17 cellular contexts compared by ENCODE assay signal in the genomic region with DNA sequence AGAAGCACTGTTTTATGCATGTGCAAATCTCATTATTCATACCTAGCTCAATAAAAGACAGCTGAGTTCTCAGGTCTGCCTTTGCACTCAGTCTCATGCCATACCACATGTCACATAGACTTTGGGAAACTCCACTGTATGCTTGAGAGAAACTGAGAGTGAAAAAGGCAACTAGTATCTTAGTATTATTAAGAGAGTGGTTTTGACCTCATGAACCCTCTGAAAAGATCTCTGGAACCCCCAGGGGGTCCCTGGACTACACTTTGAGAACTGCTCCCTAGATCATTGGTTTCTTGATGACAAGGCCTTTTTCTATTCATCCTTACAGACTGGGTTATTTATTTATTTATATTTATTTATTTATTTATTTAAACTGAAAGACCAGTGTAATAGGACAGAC. TPM values are rescaled to one million over a fixed set of nuclear protein-coding genes. Genes with fewer than 3 reads are reported as not detected.
DNase-seq lines count a peak whose midpoint lies in the region; ATAC-seq and TF ChIP-seq lines count a peak whose summit lies in the region.
"Had no signal": no experiment of that assay in that cellular context is flagged by ENCODE, and none has a peak within 500 bp of the region (broad histone marks: within the 10 kb centered on the region; RNA-seq: fewer than 3 reads in every experiment).

No MANE protein-coding gene starts in this region.

- no peaks in the 10 kb centered on the region for H3K36me3 Mint-ChIP-seq in activated naive CD8-positive, alpha-beta T cell treated with anti-CD3 and anti-CD28 coated beads for 36 hours
- H3K36me3 Mint-ChIP-seq: T-cell had no signal

- no peak overlapping the region for H3K27ac ChIP-seq in vagina
- H3K27ac ChIP-seq: cardiac muscle cell had no signal

- H3K27ac Mint-ChIP-seq in activated naive CD8-positive, alpha-beta T cell treated with anti-CD3 and anti-CD28 coated beads for 36 hours = no peak overlapping the region
- H3K27ac Mint-ChIP-seq: T-cell had no signal

- no peaks in the 10 kb centered on the region for H3K27me3 ChIP-seq in vagina
- H3K27me3 ChIP-seq: cardiac muscle cell had no signal

- peaks cover 1% of the 10 kb centered on the region for H3K9me3 Mint-ChIP-seq in activated naive CD8-positive, alpha-beta T cell treated with anti-CD3 and anti-CD28 coated beads for 36 hours
- H3K9me3 Mint-ChIP-seq: T-cell had no signal

- no peak for TF ChIP-seq CTCF in vagina (IDR thresholded peaks at IDR 0.05)

- intact Hi-C loops in vagina (cut with DNase I) = no loop called here

- peaks cover 3% of the 10 kb centered on the region for H3K27me3 Mint-ChIP-seq in activated naive CD8-positive, alpha-beta T cell treated with anti-CD3 and anti-CD28 coated beads for 36 hours
- H3K27me3 Mint-ChIP-seq: T-cell had no signal

- H3K4me3 ChIP-seq in vagina = no peak overlapping the region
- H3K4me3 ChIP-seq: cardiac muscle cell had no signal

- DNase-seq in activated naive CD8-positive, alpha-beta T cell treated with anti-CD3 and anti-CD28 coated beads for 36 hours = peak; percentile 15
- DNase-seq in NCI-H1417 treated with DMSO at 0.1 percent for 48 hours (lab: John Stamatoyannopoulos, UW) (no peak), mesenteric fat pad (ENCODE audit: low spot score) (no peak), SW480 (ENCODE audit: low spot score) (no peak), vagina (ENCODE audit: extremely low spot score in 2 of 2) (no peak)
- DNase-seq: NCI-H69; stimulated activated CD4-positive, alpha-beta T cell treated with anti-CD3 and anti-CD28 coated beads, Interleukin-4, amount 100 ng/mL, for 4 hours; T-cell had no signal

- H3K9me3 ChIP-seq in vagina = no peaks in the 10 kb centered on the region

- H3K4me3 Mint-ChIP-seq in activated naive CD8-positive, alpha-beta T cell treated with anti-CD3 and anti-CD28 coated beads for 36 hours = no peak overlapping the region
- H3K4me3 Mint-ChIP-seq: T-cell had no signal

- TF ChIP-seq POLR2A in vagina (IDR thresholded peaks at IDR 0.05) = no peak

- peaks cover 6% of the 10 kb centered on the region for H3K4me1 ChIP-seq in vagina

- peaks cover 41% of the 10 kb centered on the region for H3K4me1 Mint-ChIP-seq in activated naive CD8-positive, alpha-beta T cell treated with anti-CD3 and anti-CD28 coated beads for 36 hours

- no peaks in the 10 kb centered on the region for H3K36me3 ChIP-seq in vagina
- H3K36me3 ChIP-seq: cardiac muscle cell had no signal

- ATAC-seq in GM18867 (IDR thresholded peaks at IDR 0.05; ENCODE audit: unreplicated experiment) (peak; percentile 57), GM21515 (IDR thresholded peaks at IDR 0.05; ENCODE audit: unreplicated experiment) (peak; percentile 38), HG03108 (IDR thresholded peaks at IDR 0.05; ENCODE audit: unreplicated experiment) (peak; percentile 46)
- ATAC-seq: esophagus mucosa, HCT116, T-cell had no signal

RNA-seq across cellular contexts. Expression of gene RHEX, which starts 3.7 kb away (rescaled TPM):
- not detected for total RNA-seq in activated naive CD8-positive, alpha-beta T cell treated with anti-CD3 and anti-CD28 coated beads for 36 hours
- total RNA-seq in mesenteric fat pad = 2.2 TPM
- 1.7 TPM for total RNA-seq in vagina
- total RNA-seq: Daoy, M059J, osteocyte had no signal

RNA-seq across cellular contexts. Expression of gene CTSE, which starts 25.6 kb away (rescaled TPM):
- not detected for total RNA-seq in activated naive CD8-positive, alpha-beta T cell treated with anti-CD3 and anti-CD28 coated beads for 36 hours
- total RNA-seq in mesenteric fat pad = 0.35 TPM
- not detected for total RNA-seq in vagina
- total RNA-seq: cardiac muscle cell, Daoy, M059J, osteocyte had no signal

RNA-seq across cellular contexts. Expression of gene RAB7B, which starts 46.1 kb away (rescaled TPM):
- total RNA-seq in activated naive CD8-positive, alpha-beta T cell treated with anti-CD3 and anti-CD28 coated beads for 36 hours = not detected
- total RNA-seq in mesenteric fat pad (6.0 TPM), vagina (6.1 TPM)
